In genomic region chr19:17302391-17303166, GRCh38 we compare ENCODE assay signal across 8 cellular contexts.
A peak's percentile ranks its signal among the peaks of the same experiment; 100 is the strongest.
DNase-seq lines count a peak whose midpoint lies in the region; ATAC-seq and TF ChIP-seq lines count a peak whose summit lies in the region.

No MANE protein-coding gene starts in this region.

- peak overlapping the region; percentile 83 for H3K27ac ChIP-seq in caudate nucleus (ENCODE audit: low read depth, low read length)

- no peak for DNase-seq in GM12864 (ENCODE audit: low read depth)
- peak; percentile 29 for DNase-seq in NOMO-1 treated with dmso at 0.1 percent for 144 hours (lab: John Stamatoyannopoulos, UW; ENCODE audit: unreplicated experiment)
- peak in 43 of 61 donors; percentile 12 to 81 (median 52) for DNase-seq in caudate nucleus (lab: John Stamatoyannopoulos, UW)
- peak; percentile 17 for DNase-seq in midbrain (lab: John Stamatoyannopoulos, UW)
- DNase-seq in NCI-H748 treated with DMSO at 0.1 percent for 48 hours (lab: John Stamatoyannopoulos, UW): no peak

- TF ChIP-seq CTCF in GM12864 (IDR thresholded peaks at IDR 0.05; ENCODE audit: low read depth, low read length, missing control alignments): no peak

- ATAC-seq in HG03097 (IDR thresholded peaks at IDR 0.05; ENCODE audit: low FRiP score, unreplicated experiment) (no peak), GM21367 (IDR thresholded peaks at IDR 0.05; ENCODE audit: unreplicated experiment) (no peak), GM18502 (IDR thresholded peaks at IDR 0.05; ENCODE audit: poor library complexity, unreplicated experiment) (no peak)

- peak overlapping the region; percentile 83 for H3K4me3 ChIP-seq in GM12864 (ENCODE audit: low read depth, low read length)

Comparison
In these comparisons a context has a peak if more than half of its experiments do, and no peak if none do; other contexts are left out.
1. DNase-seq: peak in NOMO-1 treated with dmso at 0.1 percent for 144 hours (single experiment), caudate nucleus (43 of 61) and midbrain (single experiment); none in GM12864 (single experiment) and NCI-H748 treated with DMSO at 0.1 percent for 48 hours (single experiment).